8 cellular contexts compared by ENCODE assay signal in the genomic region with DNA sequence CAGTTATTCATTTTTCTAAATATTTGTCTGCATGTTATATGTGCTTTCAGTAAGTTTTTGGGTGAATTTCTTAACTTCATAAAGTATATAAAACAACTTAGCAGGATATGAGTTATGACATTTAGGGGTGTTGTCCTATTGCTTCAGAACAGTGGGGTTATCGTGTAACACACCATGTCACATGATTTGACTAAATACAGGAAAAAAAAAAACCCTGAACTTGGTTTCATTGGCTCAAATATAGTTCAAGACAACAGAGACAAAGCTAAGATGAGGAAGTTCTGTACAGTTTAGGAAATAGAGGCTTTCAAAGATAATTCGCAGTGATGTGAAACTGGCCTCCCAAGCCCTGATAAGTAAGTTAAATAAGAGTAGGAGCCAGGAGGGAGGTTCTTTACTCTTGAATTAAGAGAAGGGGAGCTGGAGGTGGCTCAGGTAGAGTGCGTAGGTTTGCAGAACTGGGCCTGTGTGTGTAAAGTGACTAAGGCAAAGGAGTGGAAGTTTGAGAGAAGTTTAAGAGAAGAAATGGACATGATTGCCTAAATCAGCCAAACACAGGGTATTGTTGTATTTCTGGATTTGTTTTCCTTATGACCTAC. TPM values are rescaled to one million over a fixed set of nuclear protein-coding genes. Genes with fewer than 3 reads are reported as not detected.
DNase-seq lines count a peak whose midpoint lies in the region; ATAC-seq and TF ChIP-seq lines count a peak whose summit lies in the region.

No MANE protein-coding gene starts in this region.

- peak overlapping the region; percentile 46 for H3K4me3 Mint-ChIP-seq in Calu3 (ENCODE audit: low read depth, unreplicated experiment)
- peak overlapping the region in 4 of 10 donors; percentile 22 to 65 (median 38) for H3K4me3 Mint-ChIP-seq in naive thymus-derived CD8-positive, alpha-beta T cell

- no peaks in the 10 kb centered on the region for H3K27me3 Mint-ChIP-seq in Calu3 (ENCODE audit: unreplicated experiment)
- H3K27me3 Mint-ChIP-seq in naive thymus-derived CD8-positive, alpha-beta T cell, result no peaks in the 10 kb centered on the region

- TF ChIP-seq CTCF in Calu3 (IDR thresholded peaks at IDR 0.05; ENCODE audit: unreplicated experiment), result no peak

- CTCF ChIA-PET in Calu3 (lab: Charles Lee), result interaction anchor here (1.0 to 1.5 kb wide), 2 partner anchors 26 to 49 kb away, joined by 3 to 5 read pairs; no protein-coding TSS in a partner anchor

- DNase-seq in Calu3 (no peak), MV-4-11 (lab: John Stamatoyannopoulos, UW) (peak; percentile 98), dermis blood vessel endothelial cell (peak; percentile 43), NCI-H2107 treated with DMSO at 0.1 percent for 48 hours (lab: John Stamatoyannopoulos, UW; ENCODE audit: unreplicated experiment) (no peak)
- no peak for DNase-seq in naive thymus-derived CD8-positive, alpha-beta T cell

- no peaks in the 10 kb centered on the region for H3K9me3 Mint-ChIP-seq in Calu3 (ENCODE audit: low read depth, unreplicated experiment)
- H3K9me3 Mint-ChIP-seq in naive thymus-derived CD8-positive, alpha-beta T cell, result no peaks in the 10 kb centered on the region

- ATAC-seq in naive thymus-derived CD8-positive, alpha-beta T cell, result peak in 1 of 2 donors; percentile 49
- ATAC-seq in HG03139 (IDR thresholded peaks at IDR 0.05; ENCODE audit: unreplicated experiment), result no peak
- ATAC-seq in GM21737 (IDR thresholded peaks at IDR 0.05; ENCODE audit: unreplicated experiment), result no peak
- ATAC-seq in GM19455 (IDR thresholded peaks at IDR 0.05; ENCODE audit: unreplicated experiment), result no peak

- peak overlapping the region; percentile 89 for H3K27ac Mint-ChIP-seq in Calu3 (ENCODE audit: unreplicated experiment)
- H3K27ac Mint-ChIP-seq in naive thymus-derived CD8-positive, alpha-beta T cell, result peak overlapping the region in 9 of 10 donors; percentile 11 to 91 (median 59)

- BruUV-seq in Calu3 (replicated peaks; lab: Mats Ljungman, UMichigan), result TSS peak; percentile 66

- POLR2A ChIA-PET in naive thymus-derived CD8-positive, alpha-beta T cell (lab: Charles Lee), result interaction anchor here (0.7 kb wide), 1 partner anchor 159 kb away, joined by 3 read pairs; no protein-coding TSS in a partner anchor

- intact Hi-C loops in Calu3 (cut with micrococcal nuclease; ENCODE audit: unreplicated experiment), result no loop called here

- no peaks in the 10 kb centered on the region for H3K36me3 Mint-ChIP-seq in Calu3 (ENCODE audit: insufficient read depth, unreplicated experiment)
- no peaks in the 10 kb centered on the region for H3K36me3 Mint-ChIP-seq in naive thymus-derived CD8-positive, alpha-beta T cell

- H3K4me1 Mint-ChIP-seq in Calu3 (ENCODE audit: low read depth, unreplicated experiment), result peaks cover 77% of the 10 kb centered on the region
- H3K4me1 Mint-ChIP-seq in naive thymus-derived CD8-positive, alpha-beta T cell, result peaks cover 10 to 57% (median 15%) of the 10 kb centered on the region in 4 donors

RNA-seq across cellular contexts. Expression of a gene that starts 53.9 kb away (rescaled TPM):
- total RNA-seq in Calu3 (2022) (40.1 and 51.5 TPM in 2 replicates), dermis blood vessel endothelial cell (430 and 494 TPM in 2 replicates)
- total RNA-seq in naive thymus-derived CD8-positive, alpha-beta T cell, result 10 to 100 TPM; 20.9 to 22.2 TPM
- polyA plus RNA-seq in naive thymus-derived CD8-positive, alpha-beta T cell, result 10 to 100 TPM; 21.8 to 25.9 (median 21.9) TPM

Comparison
In these comparisons a context has a peak if more than half of its experiments do, and no peak if none do; other contexts are left out.
1. DNase-seq: peak in MV-4-11 (single experiment) and dermis blood vessel endothelial cell (single experiment); none in Calu3 (single experiment), naive thymus-derived CD8-positive, alpha-beta T cell (0 of 10) and NCI-H2107 treated with DMSO at 0.1 percent for 48 hours (single experiment).